Comparison of ENCODE assay signal across 1 cellular context in the genomic region with DNA sequence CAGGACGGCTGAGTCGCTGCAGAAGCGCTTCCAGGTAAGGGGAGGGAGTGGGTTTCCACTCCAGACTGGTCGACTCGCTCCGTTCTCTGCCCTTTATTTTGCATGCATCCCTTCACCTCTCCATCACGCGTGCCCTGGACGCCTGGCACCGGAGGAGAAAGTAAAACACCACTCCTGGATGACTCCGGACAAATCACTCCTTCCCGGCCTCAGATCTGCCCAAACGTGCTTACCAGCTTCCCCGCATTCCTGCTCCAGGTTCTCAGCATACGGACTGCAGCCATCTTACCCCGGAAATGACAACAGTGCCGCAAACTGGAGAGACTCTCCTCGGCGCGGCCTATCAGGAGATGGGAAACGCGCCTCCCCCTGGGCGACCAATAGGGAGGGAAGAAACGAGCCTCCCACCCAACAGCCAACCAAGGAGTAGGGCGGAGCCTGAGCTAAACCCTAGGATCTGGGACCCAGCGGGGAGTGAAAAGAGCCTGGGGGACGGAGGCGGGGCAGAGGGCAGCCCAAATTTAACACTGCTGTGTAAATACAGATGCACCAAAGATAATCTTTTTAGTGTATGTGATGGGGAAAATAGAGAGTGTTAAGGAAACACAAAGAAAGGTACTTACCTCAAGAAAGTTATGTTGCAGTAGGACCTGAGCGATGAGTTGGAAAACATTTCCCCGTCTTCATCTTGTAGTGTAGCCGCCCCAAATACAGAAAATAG.
A peak's percentile ranks its signal among the peaks of the same experiment; 100 is the strongest.
TF ChIP-seq lines count a peak whose summit lies in the region.

A gene (minus strand): TSS at position 298 of the 721 bp plus-strand sequence. CDS start 14 bp downstream, at position 284.

TF ChIP-seq in HepG2, 621 proteins besides CTCF, POLR2A, EP300 and RAD21 (continued from another document):
- TF ChIP-seq, protein P1, sequence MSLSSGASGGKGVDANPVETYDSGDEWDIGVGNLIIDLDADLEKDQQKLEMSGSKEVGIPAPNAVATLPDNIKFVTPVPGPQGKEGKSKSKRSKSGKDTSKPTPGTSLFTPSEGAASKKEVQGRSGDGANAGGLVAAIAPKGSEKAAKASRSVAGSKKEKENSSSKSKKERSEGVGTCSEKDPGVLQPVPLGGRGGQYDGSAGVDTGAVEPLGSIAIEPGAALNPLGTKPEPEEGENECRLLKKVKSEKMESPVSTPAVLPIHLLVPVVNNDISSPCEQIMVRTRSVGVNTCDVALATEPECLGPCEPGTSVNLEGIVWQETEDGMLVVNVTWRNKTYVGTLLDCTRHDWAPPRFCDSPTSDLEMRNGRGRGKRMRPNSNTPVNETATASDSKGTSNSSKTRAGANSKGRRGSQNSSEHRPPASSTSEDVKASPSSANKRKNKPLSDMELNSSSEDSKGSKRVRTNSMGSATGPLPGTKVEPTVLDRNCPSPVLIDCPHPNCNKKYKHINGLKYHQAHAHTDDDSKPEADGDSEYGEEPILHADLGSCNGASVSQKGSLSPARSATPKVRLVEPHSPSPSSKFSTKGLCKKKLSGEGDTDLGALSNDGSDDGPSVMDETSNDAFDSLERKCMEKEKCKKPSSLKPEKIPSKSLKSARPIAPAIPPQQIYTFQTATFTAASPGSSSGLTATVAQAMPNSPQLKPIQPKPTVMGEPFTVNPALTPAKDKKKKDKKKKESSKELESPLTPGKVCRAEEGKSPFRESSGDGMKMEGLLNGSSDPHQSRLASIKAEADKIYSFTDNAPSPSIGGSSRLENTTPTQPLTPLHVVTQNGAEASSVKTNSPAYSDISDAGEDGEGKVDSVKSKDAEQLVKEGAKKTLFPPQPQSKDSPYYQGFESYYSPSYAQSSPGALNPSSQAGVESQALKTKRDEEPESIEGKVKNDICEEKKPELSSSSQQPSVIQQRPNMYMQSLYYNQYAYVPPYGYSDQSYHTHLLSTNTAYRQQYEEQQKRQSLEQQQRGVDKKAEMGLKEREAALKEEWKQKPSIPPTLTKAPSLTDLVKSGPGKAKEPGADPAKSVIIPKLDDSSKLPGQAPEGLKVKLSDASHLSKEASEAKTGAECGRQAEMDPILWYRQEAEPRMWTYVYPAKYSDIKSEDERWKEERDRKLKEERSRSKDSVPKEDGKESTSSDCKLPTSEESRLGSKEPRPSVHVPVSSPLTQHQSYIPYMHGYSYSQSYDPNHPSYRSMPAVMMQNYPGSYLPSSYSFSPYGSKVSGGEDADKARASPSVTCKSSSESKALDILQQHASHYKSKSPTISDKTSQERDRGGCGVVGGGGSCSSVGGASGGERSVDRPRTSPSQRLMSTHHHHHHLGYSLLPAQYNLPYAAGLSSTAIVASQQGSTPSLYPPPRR (CRISPR knock-in tag; IDR thresholded peaks at IDR 0.05; ENCODE audit: borderline replicate concordance), result peak; percentile 29; the same call in 1 of the 2 replicates
- TF ChIP-seq JDP2 (CRISPR knock-in tag; IDR thresholded peaks at IDR 0.05; ENCODE audit: borderline replicate concordance) (no peak), HOXD1 (CRISPR knock-in tag; IDR thresholded peaks at IDR 0.05) (no peak), RARA (CRISPR knock-in tag; IDR thresholded peaks at IDR 0.05) (0 out of 2 replicates have a peak, but pooled peaks have one; percentile 32), POLR2AphosphoS5 (IDR thresholded peaks at IDR 0.05; ENCODE audit: low read depth, low read length) (peak; percentile 99), NONO (IDR thresholded peaks at IDR 0.05) (no peak), NONO (CRISPR knock-in tag; conservative IDR thresholded peaks at IDR 0.05) (peak; percentile 65; the same call in 1 of the 2 replicates), ZNF337 (CRISPR knock-in tag; IDR thresholded peaks at IDR 0.05; ENCODE audit: borderline replicate concordance, low read depth) (0 out of 2 replicates have a peak, but pooled peaks have one; percentile 49), PHF21A (CRISPR knock-in tag; IDR thresholded peaks at IDR 0.05) (peak; percentile 69), ZBTB42 (CRISPR knock-in tag; IDR thresholded peaks at IDR 0.05) (0 out of 2 replicates have a peak, but pooled peaks have one; percentile 54), HOXA3 (CRISPR knock-in tag; IDR thresholded peaks at IDR 0.05) (peak; percentile 95), ZNF331 (CRISPR knock-in tag; IDR thresholded peaks at IDR 0.05) (0 out of 2 replicates have a peak, but pooled peaks have one; percentile 42), MYNN (CRISPR knock-in tag; IDR thresholded peaks at IDR 0.05; ENCODE audit: low read depth) (peak; percentile 60; the same call in 1 of the 2 replicates), ZNF546 (CRISPR knock-in tag; conservative IDR thresholded peaks at IDR 0.05) (peak; percentile 35; the same call in 1 of the 2 replicates), TEAD2 (CRISPR knock-in tag; IDR thresholded peaks at IDR 0.05) (no peak), REL (CRISPR knock-in tag; conservative IDR thresholded peaks at IDR 0.05) (no peak), ZNF841 (CRISPR knock-in tag; IDR thresholded peaks at IDR 0.05; ENCODE audit: borderline replicate concordance) (no peak), ZSCAN21 (CRISPR knock-in tag; IDR thresholded peaks at IDR 0.05; ENCODE audit: borderline replicate concordance) (peak; percentile 52; the same call in 1 of the 2 replicates), JARID2 (CRISPR knock-in tag; IDR thresholded peaks at IDR 0.05; ENCODE audit: insufficient replicate concordance) (no peak), KLF6 (CRISPR knock-in tag; IDR thresholded peaks at IDR 0.05) (peak; percentile 64; the same call in 1 of the 2 replicates), RELA (CRISPR knock-in tag; IDR thresholded peaks at IDR 0.05) (peak; percentile 71; the same call in 1 of the 2 replicates), ZNF12 (CRISPR knock-in tag; IDR thresholded peaks at IDR 0.05) (peak; percentile 41; the same call in 1 of the 2 replicates)
- TF ChIP-seq, protein P2, sequence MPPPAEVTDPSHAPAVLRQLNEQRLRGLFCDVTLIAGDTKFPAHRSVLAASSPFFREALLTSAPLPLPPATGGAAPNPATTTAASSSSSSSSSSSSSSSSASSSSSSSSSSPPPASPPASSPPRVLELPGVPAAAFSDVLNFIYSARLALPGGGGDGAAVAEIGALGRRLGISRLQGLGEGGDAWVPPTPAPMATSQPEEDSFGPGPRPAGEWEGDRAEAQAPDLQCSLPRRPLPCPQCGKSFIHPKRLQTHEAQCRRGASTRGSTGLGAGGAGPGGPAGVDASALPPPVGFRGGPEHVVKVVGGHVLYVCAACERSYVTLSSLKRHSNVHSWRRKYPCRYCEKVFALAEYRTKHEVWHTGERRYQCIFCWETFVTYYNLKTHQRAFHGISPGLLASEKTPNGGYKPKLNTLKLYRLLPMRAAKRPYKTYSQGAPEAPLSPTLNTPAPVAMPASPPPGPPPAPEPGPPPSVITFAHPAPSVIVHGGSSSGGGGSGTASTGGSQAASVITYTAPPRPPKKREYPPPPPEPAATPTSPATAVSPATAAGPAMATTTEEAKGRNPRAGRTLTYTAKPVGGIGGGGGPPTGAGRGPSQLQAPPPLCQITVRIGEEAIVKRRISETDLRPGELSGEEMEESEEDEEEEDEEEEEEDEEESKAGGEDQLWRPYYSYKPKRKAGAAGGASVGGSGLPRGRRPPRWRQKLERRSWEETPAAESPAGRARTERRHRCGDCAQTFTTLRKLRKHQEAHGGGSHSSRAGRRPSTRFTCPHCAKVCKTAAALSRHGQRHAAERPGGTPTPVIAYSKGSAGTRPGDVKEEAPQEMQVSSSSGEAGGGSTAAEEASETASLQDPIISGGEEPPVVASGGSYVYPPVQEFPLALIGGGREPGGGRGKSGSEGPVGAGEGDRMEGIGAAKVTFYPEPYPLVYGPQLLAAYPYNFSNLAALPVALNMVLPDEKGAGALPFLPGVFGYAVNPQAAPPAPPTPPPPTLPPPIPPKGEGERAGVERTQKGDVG (CRISPR knock-in tag; IDR thresholded peaks at IDR 0.05; ENCODE audit: borderline replicate concordance), result peak; percentile 66; the same call in 1 of the 2 replicates
- TF ChIP-seq, protein P3, sequence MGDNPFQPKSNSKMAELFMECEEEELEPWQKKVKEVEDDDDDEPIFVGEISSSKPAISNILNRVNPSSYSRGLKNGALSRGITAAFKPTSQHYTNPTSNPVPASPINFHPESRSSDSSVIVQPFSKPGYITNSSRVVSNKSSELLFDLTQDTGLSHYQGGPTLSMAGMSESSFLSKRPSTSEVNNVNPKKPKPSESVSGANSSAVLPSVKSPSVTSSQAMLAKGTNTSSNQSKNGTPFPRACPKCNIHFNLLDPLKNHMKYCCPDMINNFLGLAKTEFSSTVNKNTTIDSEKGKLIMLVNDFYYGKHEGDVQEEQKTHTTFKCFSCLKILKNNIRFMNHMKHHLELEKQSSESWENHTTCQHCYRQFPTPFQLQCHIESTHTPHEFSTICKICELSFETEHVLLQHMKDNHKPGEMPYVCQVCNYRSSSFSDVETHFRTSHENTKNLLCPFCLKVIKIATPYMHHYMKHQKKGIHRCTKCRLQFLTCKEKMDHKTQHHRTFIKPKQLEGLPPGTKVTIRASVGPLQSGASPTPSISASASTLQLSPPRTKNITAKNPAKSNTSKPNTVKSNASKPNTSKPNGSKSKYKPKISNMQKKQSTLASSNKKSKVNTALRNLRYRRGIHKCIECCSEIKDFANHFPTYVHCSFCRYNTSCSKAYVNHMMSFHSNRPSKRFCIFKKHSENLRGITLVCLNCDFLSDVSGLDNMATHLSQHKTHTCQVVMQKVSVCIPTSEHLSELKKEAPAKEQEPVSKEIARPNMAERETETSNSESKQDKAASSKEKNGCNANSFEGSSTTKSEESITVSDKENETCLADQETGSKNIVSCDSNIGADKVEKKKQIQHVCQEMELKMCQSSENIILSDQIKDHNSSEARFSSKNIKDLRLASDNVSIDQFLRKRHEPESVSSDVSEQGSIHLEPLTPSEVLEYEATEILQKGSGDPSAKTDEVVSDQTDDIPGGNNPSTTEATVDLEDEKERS (CRISPR knock-in tag; IDR thresholded peaks at IDR 0.05), result peak; percentile 54; the same call in 1 of the 2 replicates
- TF ChIP-seq, protein P4, sequence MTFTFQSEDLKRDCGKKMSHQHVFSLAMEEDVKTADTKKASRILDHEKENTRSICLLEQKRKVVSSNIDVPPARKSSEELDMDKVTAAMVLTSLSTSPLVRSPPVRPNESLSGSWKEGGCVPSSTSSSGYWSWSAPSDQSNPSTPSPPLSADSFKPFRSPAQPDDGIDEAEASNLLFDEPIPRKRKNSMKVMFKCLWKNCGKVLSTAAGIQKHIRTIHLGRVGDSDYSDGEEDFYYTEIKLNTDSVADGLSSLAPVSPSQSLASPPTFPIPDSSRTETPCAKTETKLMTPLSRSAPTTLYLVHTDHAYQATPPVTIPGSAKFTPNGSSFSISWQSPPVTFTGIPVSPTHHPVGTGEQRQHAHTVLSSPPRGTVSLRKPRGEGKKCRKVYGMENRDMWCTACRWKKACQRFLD (CRISPR knock-in tag; IDR thresholded peaks at IDR 0.05; ENCODE audit: borderline replicate concordance), result peak; percentile 81; the same call in 1 of the 2 replicates
- TF ChIP-seq, protein P5, sequence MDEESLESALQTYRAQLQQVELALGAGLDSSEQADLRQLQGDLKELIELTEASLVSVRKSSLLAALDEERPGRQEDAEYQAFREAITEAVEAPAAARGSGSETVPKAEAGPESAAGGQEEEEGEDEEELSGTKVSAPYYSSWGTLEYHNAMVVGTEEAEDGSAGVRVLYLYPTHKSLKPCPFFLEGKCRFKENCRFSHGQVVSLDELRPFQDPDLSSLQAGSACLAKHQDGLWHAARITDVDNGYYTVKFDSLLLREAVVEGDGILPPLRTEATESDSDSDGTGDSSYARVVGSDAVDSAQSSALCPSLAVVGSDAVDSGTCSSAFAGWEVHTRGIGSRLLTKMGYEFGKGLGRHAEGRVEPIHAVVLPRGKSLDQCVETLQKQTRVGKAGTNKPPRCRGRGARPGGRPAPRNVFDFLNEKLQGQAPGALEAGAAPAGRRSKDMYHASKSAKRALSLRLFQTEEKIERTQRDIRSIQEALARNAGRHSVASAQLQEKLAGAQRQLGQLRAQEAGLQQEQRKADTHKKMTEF (CRISPR knock-in tag; IDR thresholded peaks at IDR 0.05), result peak; percentile 75; the same call in 1 of the 2 replicates
- TF ChIP-seq, protein P6, sequence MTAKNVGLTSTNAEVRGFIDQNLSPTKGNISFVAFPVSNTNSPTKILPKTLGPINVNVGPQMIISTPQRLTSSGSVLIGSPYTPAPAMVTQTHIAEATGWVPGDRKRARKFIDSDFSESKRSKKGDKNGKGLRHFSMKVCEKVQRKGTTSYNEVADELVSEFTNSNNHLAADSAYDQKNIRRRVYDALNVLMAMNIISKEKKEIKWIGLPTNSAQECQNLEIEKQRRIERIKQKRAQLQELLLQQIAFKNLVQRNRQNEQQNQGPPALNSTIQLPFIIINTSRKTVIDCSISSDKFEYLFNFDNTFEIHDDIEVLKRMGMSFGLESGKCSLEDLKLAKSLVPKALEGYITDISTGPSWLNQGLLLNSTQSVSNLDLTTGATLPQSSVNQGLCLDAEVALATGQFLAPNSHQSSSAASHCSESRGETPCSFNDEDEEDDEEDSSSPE (CRISPR knock-in tag; IDR thresholded peaks at IDR 0.05), result peak; percentile 47
- TF ChIP-seq, protein P7, sequence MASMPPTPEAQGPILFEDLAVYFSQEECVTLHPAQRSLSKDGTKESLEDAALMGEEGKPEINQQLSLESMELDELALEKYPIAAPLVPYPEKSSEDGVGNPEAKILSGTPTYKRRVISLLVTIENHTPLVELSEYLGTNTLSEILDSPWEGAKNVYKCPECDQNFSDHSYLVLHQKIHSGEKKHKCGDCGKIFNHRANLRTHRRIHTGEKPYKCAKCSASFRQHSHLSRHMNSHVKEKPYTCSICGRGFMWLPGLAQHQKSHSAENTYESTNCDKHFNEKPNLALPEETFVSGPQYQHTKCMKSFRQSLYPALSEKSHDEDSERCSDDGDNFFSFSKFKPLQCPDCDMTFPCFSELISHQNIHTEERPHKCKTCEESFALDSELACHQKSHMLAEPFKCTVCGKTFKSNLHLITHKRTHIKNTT (CRISPR knock-in tag; IDR thresholded peaks at IDR 0.05), result no peak
- TF ChIP-seq, protein P8, sequence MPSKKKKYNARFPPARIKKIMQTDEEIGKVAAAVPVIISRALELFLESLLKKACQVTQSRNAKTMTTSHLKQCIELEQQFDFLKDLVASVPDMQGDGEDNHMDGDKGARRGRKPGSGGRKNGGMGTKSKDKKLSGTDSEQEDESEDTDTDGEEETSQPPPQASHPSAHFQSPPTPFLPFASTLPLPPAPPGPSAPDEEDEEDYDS (CRISPR knock-in tag; IDR thresholded peaks at IDR 0.05), result peak; percentile 90
TF ChIP-seq in HepG2: peak in this region for 212.
